Comparison of ENCODE assay signal across 20 cellular contexts in genomic region chr20:51804754-51805153, GRCh38. TPM values are rescaled to one million over a fixed set of nuclear protein-coding genes. Genes with fewer than 3 reads are reported as not detected.
DNase-seq lines count a peak whose midpoint lies in the region; ATAC-seq, FAIRE-seq and TF ChIP-seq lines count a peak whose summit lies in the region.
"Had no signal": no experiment of that assay in that cellular context is flagged by ENCODE, and none has a peak within 500 bp of the region (broad histone marks: within the 10 kb centered on the region; RNA-seq: fewer than 3 reads in every experiment).

No MANE protein-coding gene starts in this region.

- no peaks in the 10 kb centered on the region for H3K27me3 ChIP-seq in brain microvascular endothelial cell (replicated peaks)

- H3K4me3 ChIP-seq in brain microvascular endothelial cell (ENCODE audit: low read depth, low read length): no peak overlapping the region
- H3K4me3 ChIP-seq: A549, GM12878, HAP-1 had no signal

- peaks cover 3% of the 10 kb centered on the region for H3K27me3 Mint-ChIP-seq in neural crest cell (ENCODE audit: low read depth)

- no peak overlapping the region for H3K27ac Mint-ChIP-seq in neural crest cell (ENCODE audit: unreplicated experiment)
- H3K27ac Mint-ChIP-seq: CD14-positive monocyte; CD8-positive, alpha-beta T cell; HFFc6 had no signal

- in situ Hi-C loops in brain microvascular endothelial cell (cut with HindIII; ENCODE audit: low pct_ligation_motif_present, low sequenced_read_pairs): no loop called here

- H3K36me3 Mint-ChIP-seq in neural crest cell (ENCODE audit: low read depth): no peaks in the 10 kb centered on the region
- H3K36me3 Mint-ChIP-seq: CD8-positive, alpha-beta T cell had no signal

- H3K4me3 Mint-ChIP-seq in neural crest cell: peak overlapping the region; percentile 50
- H3K4me3 Mint-ChIP-seq: CD14-positive monocyte; CD8-positive, alpha-beta T cell; HFFc6 had no signal

- TF ChIP-seq CTCF in VCaP (conservative IDR thresholded peaks at IDR 0.05): no peak
- no peak for TF ChIP-seq CTCF in neural crest cell (conservative IDR thresholded peaks at IDR 0.05)
- no peak for TF ChIP-seq CTCF in brain microvascular endothelial cell (IDR thresholded peaks at IDR 0.05; ENCODE audit: low read depth, low read length, missing control alignments)

- peak; percentile 89 for FAIRE-seq in G401.6 (lab: Jason Lieb, UNC)
- FAIRE-seq: A549, GM12878, GM18507 had no signal

- DNase-seq in neural crest cell (ENCODE audit: low read depth, low spot score): no peak
- no peak for DNase-seq in activated CD4-positive, alpha-beta T cell treated with anti-CD3 and anti-CD28 coated beads for 48 hours
- DNase-seq in brain microvascular endothelial cell: no peak
- DNase-seq: CD8-positive, alpha-beta T cell; COR-L47; DMS53; GOT3; HFFc6; IMR-90; KBM-7 had no signal

- ATAC-seq in GM19397 (IDR thresholded peaks at IDR 0.05; ENCODE audit: unreplicated experiment) (no peak), HG03460 (IDR thresholded peaks at IDR 0.05; ENCODE audit: unreplicated experiment) (no peak)
- ATAC-seq: A549; CD8-positive, alpha-beta T cell; GM12878 had no signal

- H3K36me3 ChIP-seq in brain microvascular endothelial cell (replicated peaks): no peaks in the 10 kb centered on the region
- H3K36me3 ChIP-seq: HAP-1 had no signal

- H3K27ac ChIP-seq in VCaP (peak overlapping the region; percentile 85; the same call in 1 of the 2 replicates), brain microvascular endothelial cell (no peak overlapping the region)
- H3K27ac ChIP-seq: HL-60 had no signal

- H3K9me3 Mint-ChIP-seq in neural crest cell: no peaks in the 10 kb centered on the region
- H3K9me3 Mint-ChIP-seq: CD8-positive, alpha-beta T cell; HFFc6 had no signal

- H3K4me1 Mint-ChIP-seq in neural crest cell: peaks cover 24% of the 10 kb centered on the region

RNA-seq across cellular contexts. Expression of gene SALL4, which starts 2.4 kb away (rescaled TPM):
- total RNA-seq in neural crest cell: 90.7 and 91.1 TPM in 2 replicates
- total RNA-seq: IMR-90 had no signal

RNA-seq across cellular contexts. Expression of gene ATP9A, which starts 36.6 kb away (rescaled TPM):
- 38.9 and 39.0 TPM in 2 replicates for total RNA-seq in neural crest cell
